Comparison of ENCODE assay signal across 1 cellular context in genomic region chr21:17524635-17525034, GRCh38.
A peak's percentile ranks its signal among the peaks of the same experiment; 100 is the strongest.
TF ChIP-seq lines count a peak whose summit lies in the region.

No MANE protein-coding gene starts in this region.

TF ChIP-seq in HepG2, 621 proteins besides CTCF, POLR2A, EP300 and RAD21:
- TF ChIP-seq HMGA1 (CRISPR knock-in tag; conservative IDR thresholded peaks at IDR 0.05) (no peak), ZNF224 (CRISPR knock-in tag; IDR thresholded peaks at IDR 0.05) (no peak), FOSL2 (CRISPR knock-in tag; IDR thresholded peaks at IDR 0.05) (peak; percentile 29; the same call in 1 of the 2 replicates), NR2F1 (CRISPR knock-in tag; IDR thresholded peaks at IDR 0.05) (peak; percentile 37 to 40; a peak in 2 of 4 replicates), HOXA3 (CRISPR knock-in tag; IDR thresholded peaks at IDR 0.05) (0 out of 2 replicates have a peak, but pooled peaks have one; percentile 26), ZNF460 (CRISPR knock-in tag; IDR thresholded peaks at IDR 0.05; ENCODE audit: borderline replicate concordance) (peak; percentile 73), NCOA2 (CRISPR knock-in tag; IDR thresholded peaks at IDR 0.05) (peak; percentile 38; the same call in 1 of the 2 replicates), ZNF644 (CRISPR knock-in tag; IDR thresholded peaks at IDR 0.05; ENCODE audit: low read depth) (0 out of 2 replicates have a peak, but pooled peaks have one; percentile 14), ZFP62 (CRISPR knock-in tag; IDR thresholded peaks at IDR 0.05) (no peak), ZNF770 (CRISPR knock-in tag; IDR thresholded peaks at IDR 0.05) (peak; percentile 96), RARA (CRISPR knock-in tag; IDR thresholded peaks at IDR 0.05) (peak; percentile 64), XRCC5 (optimal IDR thresholded peaks at IDR 0.05; ENCODE audit: low read length) (no peak), ZNF572 (CRISPR knock-in tag; IDR thresholded peaks at IDR 0.05) (no peak), MXD4 (CRISPR knock-in tag; IDR thresholded peaks at IDR 0.05) (no peak), HNF4A (CRISPR knock-in tag; IDR thresholded peaks at IDR 0.05) (peak; percentile 22; the same call in 1 of the 2 replicates), HDAC1 (CRISPR knock-in tag; IDR thresholded peaks at IDR 0.05) (0 out of 2 replicates have a peak, but pooled peaks have one; percentile 14), BCL6 (CRISPR knock-in tag; IDR thresholded peaks at IDR 0.05) (no peak), SOX13 (IDR thresholded peaks at IDR 0.05) (no peak), SOX13 (CRISPR knock-in tag; conservative IDR thresholded peaks at IDR 0.05 in 1 of 2, IDR thresholded peaks at IDR 0.05 in 1 of 2) (peak in 1 of 2 experiments; percentile 14; a peak in 1 of 4 replicates), ZNF3 (CRISPR knock-in tag; IDR thresholded peaks at IDR 0.05) (no peak), NR2F6 (IDR thresholded peaks at IDR 0.05) (peak; percentile 60), NR2F6 (CRISPR knock-in tag; IDR thresholded peaks at IDR 0.05) (peak; percentile 68), AHDC1 (CRISPR knock-in tag; IDR thresholded peaks at IDR 0.05; ENCODE audit: borderline replicate concordance) (0 out of 2 replicates have a peak, but pooled peaks have one; percentile 17), CEBPB (IDR thresholded peaks at IDR 0.05; ENCODE audit: borderline replicate concordance, low read depth, low read length) (peak; percentile 52; the same call in 1 of the 2 replicates), MED1 (CRISPR knock-in tag; IDR thresholded peaks at IDR 0.05) (peak; percentile 60), GATAD2A (CRISPR knock-in tag; IDR thresholded peaks at IDR 0.05) (peak; percentile 50), ZSCAN31 (CRISPR knock-in tag; IDR thresholded peaks at IDR 0.05; ENCODE audit: low read depth) (no peak), ZMYM3 (CRISPR knock-in tag; IDR thresholded peaks at IDR 0.05) (peak; percentile 74), CEBPG (CRISPR knock-in tag; IDR thresholded peaks at IDR 0.05) (peak; percentile 75), ARID5B (CRISPR knock-in tag; IDR thresholded peaks at IDR 0.05) (peak; percentile 79), SOX6 (IDR thresholded peaks at IDR 0.05) (no peak), SOX6 (CRISPR knock-in tag; IDR thresholded peaks at IDR 0.05) (peak; percentile 12; the same call in 1 of the 2 replicates), SALL1 (CRISPR knock-in tag; IDR thresholded peaks at IDR 0.05) (peak; percentile 44)
